In the genomic region with DNA sequence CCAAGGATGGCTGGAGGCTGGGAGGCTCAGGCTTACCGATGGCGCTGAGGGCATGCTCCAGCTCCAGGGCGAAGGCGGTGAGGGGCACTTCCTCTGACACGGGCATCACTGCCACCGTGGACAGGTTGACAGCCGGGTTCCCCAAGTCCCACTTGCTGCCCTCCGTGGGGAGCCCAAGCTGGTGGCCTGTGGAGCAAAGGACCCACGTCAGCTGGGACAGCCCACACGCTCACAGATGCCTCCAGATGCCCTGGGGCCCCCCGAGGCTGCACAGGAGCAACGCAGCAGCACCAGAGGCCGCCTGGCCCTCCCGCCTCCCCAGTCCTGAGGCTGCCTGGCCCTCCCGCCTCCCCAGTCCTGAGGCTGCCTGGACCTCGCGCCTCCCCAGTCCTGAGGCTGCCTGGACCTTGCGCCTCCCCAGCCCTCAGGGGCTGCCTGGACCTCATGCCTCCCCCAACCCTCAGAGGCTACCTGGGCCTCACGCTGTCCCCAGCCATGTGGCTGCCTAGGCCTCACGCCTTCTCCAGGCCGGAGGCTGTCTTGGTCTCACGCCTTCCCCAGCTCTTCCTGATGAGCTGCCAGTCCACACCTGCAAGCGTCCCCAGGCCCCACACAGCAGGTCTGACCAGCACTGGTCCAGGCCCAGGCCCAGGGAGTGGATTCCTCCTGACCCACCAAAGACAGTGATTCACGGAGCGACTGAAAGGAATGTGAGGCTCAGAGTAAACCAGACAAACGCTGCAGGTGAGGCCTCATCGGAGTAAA, we compare ENCODE assay signal across 17 cellular contexts. TPM values are rescaled to one million over a fixed set of nuclear protein-coding genes. Genes with fewer than 3 reads are reported as not detected.
"Had no signal": no experiment of that assay in that cellular context is flagged by ENCODE, and none has a peak within 500 bp of the region (broad histone marks: within the 10 kb centered on the region; RNA-seq: fewer than 3 reads in every experiment).

No MANE protein-coding gene starts in this region.

- H3K4me3 Mint-ChIP-seq: natural killer cell treated with Interleukin-12 subunit alpha and Interleukin-12 subunit beta and Interleukin-15 and Interleukin-18, amount 100 ng/mL, for 72 hours had no signal

- H3K9me3 Mint-ChIP-seq: natural killer cell treated with Interleukin-12 subunit alpha and Interleukin-12 subunit beta and Interleukin-15 and Interleukin-18, amount 100 ng/mL, for 72 hours had no signal

- H3K4me3 ChIP-seq: cardiac muscle cell, sigmoid colon, suprapubic skin had no signal

- H3K9me3 ChIP-seq: sigmoid colon, suprapubic skin had no signal

- H3K27ac ChIP-seq: cardiac muscle cell, sigmoid colon, suprapubic skin, WERI-Rb-1 had no signal

- H3K27me3 ChIP-seq: cardiac muscle cell, sigmoid colon, suprapubic skin had no signal

- H3K27me3 Mint-ChIP-seq: natural killer cell treated with Interleukin-12 subunit alpha and Interleukin-12 subunit beta and Interleukin-15 and Interleukin-18, amount 100 ng/mL, for 72 hours had no signal

- H3K36me3 ChIP-seq: cardiac muscle cell, sigmoid colon, WERI-Rb-1 had no signal

- H3K36me3 Mint-ChIP-seq: natural killer cell treated with Interleukin-12 subunit alpha and Interleukin-12 subunit beta and Interleukin-15 and Interleukin-18, amount 100 ng/mL, for 72 hours had no signal

- DNase-seq: activated CD4-positive, alpha-beta T cell treated with anti-CD3 and anti-CD28 coated beads for 48 hours; activated naive CD4-positive, alpha-beta T cell treated with Interleukin-2 at 50 U/mL for 16 hours; effector CD4-positive, alpha-beta T cell; islet precursor cell; sigmoid colon; stimulated activated CD4-positive, alpha-beta T cell treated with anti-CD3 and anti-CD28 coated beads, Interleukin-2, amount 100 ng/mL, for 48 hours; stimulated activated naive CD8-positive, alpha-beta T cell treated with anti-CD3 and anti-CD28 coated beads, Interleukin-15, Interleukin-2, amounts not matched to agents 100 U/mL and 50 U/mL, for 24 hours; T1000; WERI-Rb-1 had no signal

- H3K27ac Mint-ChIP-seq: natural killer cell treated with Interleukin-12 subunit alpha and Interleukin-12 subunit beta and Interleukin-15 and Interleukin-18, amount 100 ng/mL, for 72 hours had no signal

- ATAC-seq: stimulated activated naive CD8-positive, alpha-beta T cell treated with anti-CD3 and anti-CD28 coated beads, Interleukin-15, Interleukin-2, amounts not matched to agents 100 U/mL and 50 U/mL, for 24 hours had no signal

RNA-seq across cellular contexts. Expression of a gene that starts 43.6 kb away (rescaled TPM):
- total RNA-seq: frontal cortex; lower leg skin; natural killer cell treated with Interleukin-12 subunit alpha and Interleukin-12 subunit beta and Interleukin-15 and Interleukin-18, amount 100 ng/mL, for 72 hours; omental fat pad; suprapubic skin; ureter had no signal
- polyA plus RNA-seq: fibroblast of lung had no signal
